ENCODE assay signal across 10 cellular contexts in the genomic region with DNA sequence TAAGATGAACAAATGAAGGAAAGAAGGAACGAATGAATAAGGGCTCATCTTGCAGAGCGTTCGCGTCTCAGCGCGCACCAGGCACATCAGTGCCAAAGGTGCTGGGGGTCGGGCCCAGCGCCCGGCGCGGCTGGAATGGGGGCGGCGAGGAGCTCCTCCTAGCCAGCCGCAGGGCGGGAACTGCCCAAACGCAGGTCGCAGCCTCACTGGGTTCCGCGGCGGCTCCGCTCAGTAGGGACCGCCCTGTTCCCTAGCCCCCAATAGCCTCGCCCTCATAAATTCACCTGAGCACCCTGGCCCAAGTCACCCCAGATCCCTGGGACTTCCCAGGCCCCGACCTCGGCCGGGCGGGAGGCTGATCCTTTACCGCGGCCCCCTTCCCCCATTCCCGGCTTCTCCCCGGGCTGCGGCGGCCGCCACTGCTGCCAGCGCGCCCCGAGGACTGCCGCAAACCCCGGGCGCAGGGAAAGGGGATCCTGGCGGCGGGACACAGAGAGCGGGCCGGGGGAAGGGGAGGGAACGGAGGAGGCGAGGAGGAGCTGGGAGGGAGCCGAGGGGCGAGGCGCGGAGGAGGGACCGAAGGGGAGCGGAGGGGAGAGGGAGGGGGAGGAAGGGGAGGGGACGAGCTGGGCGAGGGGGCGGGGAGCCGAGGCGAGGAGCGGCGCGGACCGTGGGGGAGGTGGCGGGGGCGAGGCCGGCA. TPM values are rescaled to one million over a fixed set of nuclear protein-coding genes. Genes with fewer than 3 reads are reported as not detected.
DNase-seq lines count a peak whose midpoint lies in the region; ATAC-seq, FAIRE-seq and TF ChIP-seq lines count a peak whose summit lies in the region.
"Had no signal": no experiment of that assay in that cellular context is flagged by ENCODE, and none has a peak within 500 bp of the region (broad histone marks: within the 10 kb centered on the region; RNA-seq: fewer than 3 reads in every experiment).

No MANE protein-coding gene starts in this region.

- intact Hi-C loops in PC-3 (cut with micrococcal nuclease), result no loop called here

- H4K5ac ChIP-seq in H1 (ENCODE audit: insufficient read length, low read depth, low read length), result no peak overlapping the region

- H3K4ac ChIP-seq in H1 (replicated peaks; ENCODE audit: insufficient read length, low read depth, low read length), result no peak overlapping the region

- no peak overlapping the region for H2AK5ac ChIP-seq in H1 (ENCODE audit: low read depth, low read length)

- H2BK12ac ChIP-seq in H1 (ENCODE audit: low read depth, low read length), result no peak overlapping the region

- H4K91ac ChIP-seq in H1 (replicated peaks; ENCODE audit: insufficient read length, low read length), result no peak overlapping the region

- H3K27ac ChIP-seq in PC-3 (ENCODE audit: low read length), result no peak overlapping the region
- no peak overlapping the region for H3K27ac ChIP-seq in H1 (ENCODE audit: low read depth, low read length)
- no peak overlapping the region for H3K27ac ChIP-seq in osteoblast (ENCODE audit: low read depth, low read length)

- H3K9me3 ChIP-seq in PC-3 (ENCODE audit: low read length) (no peaks in the 10 kb centered on the region), H1 (ENCODE audit: insufficient read depth in 2 of 2, low read depth in 1 of 2, low read length in 1 of 2) (no peaks in the 10 kb centered on the region), osteoblast (ENCODE audit: low read depth, low read length) (no peaks in the 10 kb centered on the region)

- H2AFZ ChIP-seq in PC-3 (ENCODE audit: low read length) (peak overlapping the region; percentile 80), H1 (ENCODE audit: low read length) (peak overlapping the region; percentile 94; the same call in 1 of the 2 replicates), osteoblast (ENCODE audit: low read length) (no peak overlapping the region)

- H3K9ac ChIP-seq in PC-3 (ENCODE audit: low read length) (no peak overlapping the region), H1 (replicated peaks in 1 of 4; ENCODE audit: extremely low read depth in 1 of 4, low read depth in 3 of 4, low read length in 3 of 4) (no peak overlapping the region)

- H2BK20ac ChIP-seq in H1 (ENCODE audit: low read length), result no peak overlapping the region

- TF ChIP-seq EP300 in H1 (IDR thresholded peaks at IDR 0.05; ENCODE audit: borderline replicate concordance in 1 of 2, low read depth in 2 of 2, low read length in 2 of 2), result no peak

- no peak overlapping the region for H3K14ac ChIP-seq in H1 (ENCODE audit: insufficient read length)

- H3K79me2 ChIP-seq in PC-3 (ENCODE audit: low read length), result no peaks in the 10 kb centered on the region
- H3K79me2 ChIP-seq in H1 (ENCODE audit: control insufficient read depth in 1 of 2, insufficient read depth in 2 of 2, low read length in 2 of 2), result no peaks in the 10 kb centered on the region
- no peaks in the 10 kb centered on the region for H3K79me2 ChIP-seq in osteoblast (ENCODE audit: insufficient read depth, low read length)

- H3K4me3 ChIP-seq in PC-3 (ENCODE audit: low read length) (peak overlapping the region; percentile 60), H1 (ENCODE audit: extremely low read depth in 1 of 4, insufficient read depth in 2 of 4, low read depth in 3 of 4, low read length in 4 of 4) (peak overlapping the region; percentile 48 to 96 (median 76)), osteoblast (ENCODE audit: insufficient read depth, low read length) (no peak overlapping the region)

- no peak overlapping the region for H3K23ac ChIP-seq in H1 (ENCODE audit: insufficient read length)

- FAIRE-seq in H1 (lab: Jason Lieb, UNC) (no peak), RCC 7860 (lab: Jason Lieb, UNC) (no peak)
- FAIRE-seq: A204.1 had no signal

- TF ChIP-seq POLR2A in H1 (IDR thresholded peaks at IDR 0.05; ENCODE audit: control extremely low read depth in 1 of 2, low read depth in 2 of 2, low read length in 2 of 2), result no peak

- no peaks in the 10 kb centered on the region for H3K79me1 ChIP-seq in H1 (ENCODE audit: low read depth, low read length)

- H3K9me2 ChIP-seq in PC-3 (replicated peaks; ENCODE audit: low read length), result no peaks in the 10 kb centered on the region

- H2BK15ac ChIP-seq in H1 (ENCODE audit: low read length), result 0 out of 2 replicates have a peak overlapping the region, but pooled peaks have one; percentile 46

- H4K20me1 ChIP-seq in PC-3 (ENCODE audit: low read length) (no peaks in the 10 kb centered on the region), H1 (replicated peaks in 1 of 2; ENCODE audit: control insufficient read depth in 1 of 2, insufficient read depth in 2 of 2, low read length in 2 of 2) (no peaks in the 10 kb centered on the region), osteoblast (ENCODE audit: insufficient read depth, low read length) (no peaks in the 10 kb centered on the region)

- H3K36me3 ChIP-seq in PC-3 (ENCODE audit: low read depth, low read length), result no peaks in the 10 kb centered on the region
- H3K36me3 ChIP-seq in H1 (ENCODE audit: control insufficient read depth in 2 of 4, insufficient read depth in 4 of 4, low read length in 3 of 4), result no peaks in the 10 kb centered on the region
- H3K36me3 ChIP-seq in osteoblast (ENCODE audit: insufficient read depth, low read length), result no peaks in the 10 kb centered on the region

- 4% methylated on average over 24 of the region's 64 CpGs; no CpG with 5 or more reads in 1 of the 2 experiments for WGBS in H1 (ENCODE audit: extremely low coverage in 1 of 2, insufficient coverage in 1 of 2, insufficient read length in 1 of 2, insufficient replicate concordance in 2 of 2, low coverage in 1 of 2, low lambda C conversion rate in 2 of 2, missing lambda C conversion rate in 1 of 2), 2 experiments

- H3F3A ChIP-seq in PC-3 (ENCODE audit: low read length, unreplicated experiment), result no peaks in the 10 kb centered on the region

- no TSS peak for BruUV-seq in PC-3 (replicated peaks; lab: Mats Ljungman, UMichigan)

- H3K4me2 ChIP-seq in PC-3 (ENCODE audit: low read length) (peak overlapping the region; percentile 80), H1 (ENCODE audit: insufficient read depth in 1 of 2, low read depth in 2 of 2, low read length in 2 of 2) (peak overlapping the region; percentile 79 to 92), osteoblast (ENCODE audit: insufficient read depth, low read length) (no peak overlapping the region)

- peaks cover 79% of the 10 kb centered on the region for H3K27me3 ChIP-seq in PC-3 (ENCODE audit: low read length)
- peaks cover 12 to 62% (median 49%) of the 10 kb centered on the region in 4 experiments for H3K27me3 ChIP-seq in H1 (replicated peaks in 1 of 4; ENCODE audit: control insufficient read depth in 3 of 4, extremely low read depth in 1 of 4, insufficient read depth in 3 of 4, low read length in 3 of 4)
- peaks cover 80% of the 10 kb centered on the region for H3K27me3 ChIP-seq in osteoblast (ENCODE audit: insufficient read depth, low read length)

- TF ChIP-seq RAD21 in H1 (IDR thresholded peaks at IDR 0.05 in 1 of 2, conservative IDR thresholded peaks at IDR 0.05 in 1 of 2; ENCODE audit: low read depth in 2 of 2, low read length in 2 of 2), result no peak

- ATAC-seq in PC-3, result no peak; the same call in 1 of the 2 replicates
- ATAC-seq in GM21528 (IDR thresholded peaks at IDR 0.05; ENCODE audit: low FRiP score, unreplicated experiment), result no peak

- H2BK5ac ChIP-seq in H1 (ENCODE audit: low read depth, low read length), result no peak overlapping the region

- H2BK120ac ChIP-seq in H1 (replicated peaks; ENCODE audit: low read depth, low read length), result no peak overlapping the region

- peaks cover 16% of the 10 kb centered on the region; the same call in 1 of the 2 replicates for H3K23me2 ChIP-seq in H1 (ENCODE audit: low read depth, low read length)

- H3K18ac ChIP-seq in H1 (ENCODE audit: extremely low read depth, low read length), result peak overlapping the region; percentile 60

- H4K8ac ChIP-seq in H1 (ENCODE audit: extremely low read depth, insufficient read depth, low read length), result no peak overlapping the region; the same call in 1 of the 2 replicates

- DNase-seq in DMS 273 (lab: John Stamatoyannopoulos, UW; ENCODE audit: unreplicated experiment) (peak; percentile 80), DMS 273 treated with DMSO at 0.1 percent for 48 hours (lab: John Stamatoyannopoulos, UW) (no peak), PC-3 (no peak), H1 (ENCODE audit: low read depth in 1 of 2, low spot score in 2 of 2) (no peak), osteoblast (ENCODE audit: insufficient read length, low spot score, missing footprints) (peak; percentile 59), glomerular visceral epithelial cell (ENCODE audit: extremely low spot score) (no peak), RCC 7860 (ENCODE audit: low spot score) (no peak)

- POLR2A ChIA-PET in PC-3 (lab: Charles Lee; ENCODE audit: unreplicated experiment), result no interaction called here
- POLR2A ChIA-PET in H1 (lab: Charles Lee; ENCODE audit: partially characterized antibody), result interaction anchor here (0.6 to 4.2 kb wide), 5 partner anchors 11 to 199 kb away, joined by 3 to 23 read pairs (median 3); no protein-coding TSS in a partner anchor

- H3K56ac ChIP-seq in H1 (replicated peaks; ENCODE audit: insufficient read length, low read depth, low read length), result no peak overlapping the region

- TF ChIP-seq CTCF in PC-3 (conservative IDR thresholded peaks at IDR 0.05; ENCODE audit: low read depth, low read length) (no peak), H1 (IDR thresholded peaks at IDR 0.05; ENCODE audit: control extremely low read depth in 1 of 3, insufficient read depth in 1 of 3, low read depth in 1 of 3, low read length in 3 of 3) (no peak), osteoblast (IDR thresholded peaks at IDR 0.05; ENCODE audit: extremely low read depth, low read depth, low read length) (no peak)

- H3K4me1 ChIP-seq in PC-3 (ENCODE audit: insufficient read depth, low read length) (peaks cover 12% of the 10 kb centered on the region; the same call in 1 of the 2 replicates), H1 (replicated peaks in 1 of 4; ENCODE audit: control insufficient read depth in 3 of 4, insufficient read depth in 4 of 4, low read length in 3 of 4) (peaks cover 0 to 20% (median 6%) of the 10 kb centered on the region in 4 experiments; a peak in 6 of 7 replicates), osteoblast (ENCODE audit: insufficient read depth, low read length) (no peaks in the 10 kb centered on the region)

- CTCF ChIA-PET in PC-3 (lab: Charles Lee) (no interaction called here), H1 (lab: Charles Lee; ENCODE audit: partially characterized antibody) (interaction anchor here (0.6 to 7.3 kb wide), 46 partner anchors 10 to 220 kb away, joined by 3 to 84 read pairs (median 6); partner anchors contain the start of gene MAPT)

RNA-seq across cellular contexts. Expression of gene CRHR1, which starts 0.4 kb away (rescaled TPM):
- total RNA-seq in PC-3 (2014; rRNA removed), result not detected in 2 replicates
- total RNA-seq in H1 (2021; fragmentation: NEBNext Ultra II Directional; extraction: Animal tissue kit (Norgen Biotek cat#: 25700)), result 0.55 and 0.56 TPM in 2 replicates
- polyA plus RNA-seq in H1 (2011; rRNA removed), result 1.2 and 1.7 TPM in 2 replicates
- polyA plus RNA-seq in H1 (2011; cell fraction: cytosol; rRNA removed), result 1.3 TPM
- 2.9 TPM for polyA plus RNA-seq in H1 (2011; cell fraction: nucleus; rRNA removed)
- polyA plus RNA-seq in H1 (2012, experiment 1 of 2), result 0.37 to 1.0 TPM (median 0.62 TPM) in 4 replicates
- 0.56 TPM for polyA plus RNA-seq in H1 (2012, experiment 2 of 2)
- 0.53 TPM for polyA plus RNA-seq in H1 (2013, experiment 1 of 2)
- polyA plus RNA-seq in H1 (2013, experiment 2 of 2), result 0.42 TPM
- 0.66 and 3.0 TPM in 2 replicates for polyA minus RNA-seq in H1 (2011; rRNA and poly(A)+ RNA removed)
- polyA minus RNA-seq in H1 (2011; cell fraction: cytosol; rRNA and poly(A)+ RNA removed), result not detected
- 1.1 TPM for polyA minus RNA-seq in H1 (2011; cell fraction: nucleus; rRNA and poly(A)+ RNA removed)
- not detected in 2 replicates for total RNA-seq in osteoblast
- total RNA-seq: M059J had no signal

Comparison
In these comparisons a context has a peak if more than half of its experiments do, and no peak if none do; other contexts are left out.
1. DNase-seq: peak in DMS 273 (single experiment) and osteoblast (single experiment); none in DMS 273 treated with DMSO at 0.1 percent for 48 hours (single experiment), PC-3 (single experiment), H1 (0 of 2), glomerular visceral epithelial cell (single experiment) and RCC 7860 (single experiment).